In genomic region chr6:143738072-143738690, GRCh38 we compare ENCODE assay signal across 1 cellular context.
TF ChIP-seq lines count a peak whose summit lies in the region.

No MANE protein-coding gene starts in this region.

TF ChIP-seq in HEK293, 187 proteins besides CTCF, POLR2A, EP300 and RAD21 (continued from another document):
- TF ChIP-seq TSHZ1 (tag by site-specific recombination; IDR thresholded peaks at IDR 0.05; ENCODE audit: borderline replicate concordance), result 0 out of 2 replicates have a peak, but pooled peaks have one; percentile 14
- 0 out of 2 replicates have a peak, but pooled peaks have one; percentile 68 for TF ChIP-seq ZNF362 (tag by site-specific recombination; IDR thresholded peaks at IDR 0.05)
- TF ChIP-seq PATZ1 (tag by site-specific recombination; IDR thresholded peaks at IDR 0.05), result peak; percentile 50
- TF ChIP-seq OSR2 (tag by site-specific recombination; IDR thresholded peaks at IDR 0.05), result peak; percentile 67
- TF ChIP-seq ZSCAN5A (tag by site-specific recombination; IDR thresholded peaks at IDR 0.05), result peak; percentile 14; the same call in 1 of the 2 replicates
- 0 out of 2 replicates have a peak, but pooled peaks have one; percentile 15 for TF ChIP-seq GLIS2 (tag by site-specific recombination; IDR thresholded peaks at IDR 0.05)
- peak; percentile 74 for TF ChIP-seq INSM2 (tag by site-specific recombination; IDR thresholded peaks at IDR 0.05)
- TF ChIP-seq ZFP69B (tag by site-specific recombination; IDR thresholded peaks at IDR 0.05), result 0 out of 2 replicates have a peak, but pooled peaks have one; percentile 40
- TF ChIP-seq PRDM10 (tag by site-specific recombination; IDR thresholded peaks at IDR 0.05), result peak; percentile 92
- TF ChIP-seq GLIS1 (tag by site-specific recombination; IDR thresholded peaks at IDR 0.05), result peak; percentile 58
- TF ChIP-seq ZNF629 (tag by site-specific recombination; IDR thresholded peaks at IDR 0.05), result peak; percentile 58; the same call in 1 of the 2 replicates
- TF ChIP-seq WT1 (tag by site-specific recombination; IDR thresholded peaks at IDR 0.05), result peak; percentile 63
- TF ChIP-seq ZNF335 (tag by site-specific recombination; conservative IDR thresholded peaks at IDR 0.05), result 0 out of 2 replicates have a peak, but pooled peaks have one; percentile 14
- TF ChIP-seq FEZF1 (tag by site-specific recombination; IDR thresholded peaks at IDR 0.05), result peak; percentile 50; the same call in 1 of the 2 replicates
- TF ChIP-seq PRDM6 (tag by site-specific recombination; IDR thresholded peaks at IDR 0.05), result peak; percentile 75
- TF ChIP-seq ZNF843 (tag by site-specific recombination; IDR thresholded peaks at IDR 0.05), result peak; percentile 62
